Comparison of ENCODE assay signal across 2 cellular contexts in genomic region chr13:44350775-44351504, GRCh38.
TF ChIP-seq lines count a peak whose summit lies in the region.

No MANE protein-coding gene starts in this region.

TF ChIP-seq in liver, 16 proteins besides CTCF, POLR2A, EP300 and RAD21:
- TF ChIP-seq FOXA2 (IDR thresholded peaks at IDR 0.05) (no peak), ZBTB33 (IDR thresholded peaks at IDR 0.05) (no peak), HNF4A (conservative IDR thresholded peaks at IDR 0.05) (peak in 1 of 2 donors; percentile 32), MAX (IDR thresholded peaks at IDR 0.05) (no peak), RXRA (IDR thresholded peaks at IDR 0.05) (peak in 1 of 2 donors; percentile 45), ATF3 (IDR thresholded peaks at IDR 0.05) (no peak)

TF ChIP-seq in HepG2, 621 proteins besides CTCF, POLR2A, EP300 and RAD21:
- TF ChIP-seq PATZ1 (CRISPR knock-in tag; IDR thresholded peaks at IDR 0.05), result no peak
- TF ChIP-seq SMAD1 (CRISPR knock-in tag; IDR thresholded peaks at IDR 0.05; ENCODE audit: borderline replicate concordance, low read depth), result no peak
- no peak for TF ChIP-seq HNF4A (CRISPR knock-in tag; IDR thresholded peaks at IDR 0.05)
- TF ChIP-seq ARID4A (CRISPR knock-in tag; IDR thresholded peaks at IDR 0.05; ENCODE audit: borderline replicate concordance), result no peak
- TF ChIP-seq BORCS8-MEF2B (CRISPR knock-in tag; IDR thresholded peaks at IDR 0.05), result no peak
- no peak for TF ChIP-seq KLF6 (CRISPR knock-in tag; IDR thresholded peaks at IDR 0.05)
- no peak for TF ChIP-seq NFE2L2 (IDR thresholded peaks at IDR 0.05; ENCODE audit: low read length)
- no peak for TF ChIP-seq ZHX2 (IDR thresholded peaks at IDR 0.05; ENCODE audit: low read depth)
- no peak for TF ChIP-seq ZHX2 (CRISPR knock-in tag; IDR thresholded peaks at IDR 0.05; ENCODE audit: borderline replicate concordance)
- no peak for TF ChIP-seq PHF8 (CRISPR knock-in tag; IDR thresholded peaks at IDR 0.05)
- no peak for TF ChIP-seq ZNF563 (CRISPR knock-in tag; IDR thresholded peaks at IDR 0.05)
- no peak for TF ChIP-seq REPIN1 (CRISPR knock-in tag; IDR thresholded peaks at IDR 0.05; ENCODE audit: borderline replicate concordance, low read depth)
- TF ChIP-seq AGO2 (optimal IDR thresholded peaks at IDR 0.05; ENCODE audit: low read depth, low read length), result no peak
- TF ChIP-seq THAP9 (CRISPR knock-in tag; IDR thresholded peaks at IDR 0.05; ENCODE audit: borderline replicate concordance), result no peak
- no peak for TF ChIP-seq ZBTB1 (CRISPR knock-in tag; IDR thresholded peaks at IDR 0.05; ENCODE audit: borderline replicate concordance)
- TF ChIP-seq ZBTB7B (CRISPR knock-in tag; IDR thresholded peaks at IDR 0.05), result no peak
- TF ChIP-seq WIZ (CRISPR knock-in tag; IDR thresholded peaks at IDR 0.05), result no peak
- TF ChIP-seq MXD4 (CRISPR knock-in tag; IDR thresholded peaks at IDR 0.05), result no peak
- no peak for TF ChIP-seq SRY (CRISPR knock-in tag; IDR thresholded peaks at IDR 0.05)
- TF ChIP-seq ZNF646 (CRISPR knock-in tag; IDR thresholded peaks at IDR 0.05), result no peak
- no peak for TF ChIP-seq AHR (CRISPR knock-in tag; IDR thresholded peaks at IDR 0.05)
